8 cellular contexts compared by ENCODE assay signal in genomic region chr2:112584134-112584890, GRCh38.
DNase-seq lines count a peak whose midpoint lies in the region; ATAC-seq and TF ChIP-seq lines count a peak whose summit lies in the region.

Gene CHCHD5, plus strand, starts transcription at chr2:112584609. Its CDS starts 39 bp downstream, at chr2:112584648.

- peak; percentile 81 for DNase-seq in AG09309 (ENCODE audit: low read depth)
- peak; percentile 92 for DNase-seq in NCI-H446 treated with DMSO at 0.1 percent for 48 hours (lab: John Stamatoyannopoulos, UW)
- peak; percentile 87 for DNase-seq in activated CD4-positive, CD25-positive, alpha-beta regulatory T cell treated with anti-CD3 and anti-CD28 coated beads, Interleukin-2, amount 50 U/mL, for 72 hours
- peak; percentile 98 for DNase-seq in cerebellar cortex (ENCODE audit: low spot score)
- DNase-seq in islet precursor cell = peak; percentile 96
- DNase-seq in stimulated activated CD4-positive, alpha-beta T cell treated with anti-CD3 and anti-CD28 coated beads, Interleukin-12 subunit alpha, Interleukin-12 subunit beta, amount 100 ng/mL, for 4 hours = peak; percentile 85

- TF ChIP-seq CTCF in AG09309 (IDR thresholded peaks at IDR 0.05; ENCODE audit: control insufficient read depth, insufficient read depth, low read depth, low read length, missing control alignments) = peak; percentile 6

- H3K4me3 ChIP-seq in AG09309 (ENCODE audit: control insufficient read depth, low read depth, low read length) = peak within 1 kb of the TSS; percentile 95

- ATAC-seq in GM19025 (IDR thresholded peaks at IDR 0.05; ENCODE audit: low read depth, unreplicated experiment) (peak; percentile 87), HG03280 (IDR thresholded peaks at IDR 0.05; ENCODE audit: unreplicated experiment) (peak; percentile 87)

Comparison
In these comparisons a context has a peak if more than half of its experiments do, and no peak if none do; other contexts are left out.
1. Peak in every context shown above with its lines: DNase-seq, ATAC-seq and H3K4me3 ChIP-seq.